In the genomic region with DNA sequence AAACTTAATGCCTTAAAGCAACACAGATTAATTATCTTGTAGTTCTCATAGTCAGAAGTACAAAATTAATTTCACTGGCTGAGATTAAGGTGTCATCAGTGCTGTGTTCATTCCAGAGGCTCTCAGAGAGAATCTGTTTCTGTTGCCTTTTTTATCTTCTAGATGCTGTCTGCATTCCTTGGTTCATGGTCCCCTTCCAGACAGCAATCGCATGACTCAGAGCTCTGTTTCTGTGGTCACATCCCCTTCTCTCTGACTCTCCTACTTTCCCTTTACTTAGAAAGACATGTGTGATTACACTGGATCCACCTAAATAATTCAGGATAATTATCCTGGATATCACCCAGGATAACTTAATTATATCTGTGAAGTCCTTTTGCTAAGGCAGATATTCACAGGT, we compare ENCODE assay signal across 17 cellular contexts.
DNase-seq lines count a peak whose midpoint lies in the region; ATAC-seq and TF ChIP-seq lines count a peak whose summit lies in the region.
"Had no signal": no experiment of that assay in that cellular context is flagged by ENCODE, and none has a peak within 500 bp of the region (broad histone marks: within the 10 kb centered on the region; RNA-seq: fewer than 3 reads in every experiment).

No MANE protein-coding gene starts in this region.

- DNase-seq in HCEC 1CT (peak; percentile 60), RKO (ENCODE audit: low spot score) (peak; percentile 12), epithelial cell of esophagus (ENCODE audit: low read depth) (peak; percentile 11), renal cortical epithelial cell (ENCODE audit: low read depth) (peak; percentile 23), Right ventricle myocardium inferior (ENCODE audit: missing footprints) (no peak), NCI-H446 treated with DMSO at 0.1 percent for 48 hours (lab: John Stamatoyannopoulos, UW) (no peak)
- DNase-seq in activated CD4-positive, alpha-beta T cell treated with anti-CD3 and anti-CD28 coated beads, Interleukin-2, amount 50 U/mL, for 1 hour = no peak
- DNase-seq: activated CD4-positive, alpha-beta memory T cell treated with anti-CD3 and anti-CD28 coated beads, Interleukin-2, amount 10 ng/mL, durations not matched to agents 7 days and 5 days; activated T-cell treated with anti-CD3 and anti-CD28 coated beads, Interleukin-2, amount 50 U/mL, for 4 hours; caudate nucleus; CD4-positive, CD25-positive, alpha-beta regulatory T cell; DMS79 treated with DMSO at 0.1 percent for 48 hours; NCI-H2029 treated with DMSO at 0.1 percent for 48 hours; NCI-H524; stimulated activated naive CD4-positive, alpha-beta T cell treated with Interleukin-2 at 50 U/mL for 16 hours had no signal

- intact Hi-C loops in Right ventricle myocardium inferior (cut with DNase I) = no loop called here

- no peak for TF ChIP-seq CTCF in epithelial cell of esophagus (IDR thresholded peaks at IDR 0.05; ENCODE audit: insufficient read depth, low read depth, low read length, missing control alignments)

- H3K4me3 ChIP-seq in epithelial cell of esophagus (ENCODE audit: low read length) = no peak overlapping the region
- H3K4me3 ChIP-seq: prostate gland had no signal

- no peak for ATAC-seq in HG02623 (IDR thresholded peaks at IDR 0.05; ENCODE audit: unreplicated experiment)
- no peak for ATAC-seq in Right ventricle myocardium inferior
- ATAC-seq: activated T-cell treated with anti-CD3 and anti-CD28 coated beads, Interleukin-2, amount 50 U/mL, for 4 hours had no signal

Comparison
In these comparisons a context has a peak if more than half of its experiments do, and no peak if none do; other contexts are left out.
1. DNase-seq: peak in HCEC 1CT (single experiment), RKO (single experiment), epithelial cell of esophagus (single experiment) and renal cortical epithelial cell (single experiment); none in activated CD4-positive, alpha-beta T cell treated with anti-CD3 and anti-CD28 coated beads, Interleukin-2, amount 50 U/mL, for 1 hour (single experiment), Right ventricle myocardium inferior (single experiment) and NCI-H446 treated with DMSO at 0.1 percent for 48 hours (single experiment).